2 cellular contexts compared by ENCODE assay signal in genomic region chr5:2553611-2554010, GRCh38.
TF ChIP-seq lines count a peak whose summit lies in the region.

No MANE protein-coding gene starts in this region.

TF ChIP-seq in HepG2, 621 proteins besides CTCF, POLR2A, EP300 and RAD21 (continued from another document):
- TF ChIP-seq ZNF335 (CRISPR knock-in tag; IDR thresholded peaks at IDR 0.05): no peak
- no peak for TF ChIP-seq ZNF510 (CRISPR knock-in tag; IDR thresholded peaks at IDR 0.05; ENCODE audit: low read depth)
- no peak for TF ChIP-seq TRIM22 (IDR thresholded peaks at IDR 0.05)
- TF ChIP-seq XRCC5 (optimal IDR thresholded peaks at IDR 0.05; ENCODE audit: low read length): no peak
- no peak for TF ChIP-seq ZNF576 (CRISPR knock-in tag; IDR thresholded peaks at IDR 0.05)
- no peak for TF ChIP-seq HNRNPK (IDR thresholded peaks at IDR 0.05; ENCODE audit: low read depth, low read length, poor library complexity, severe bottlenecking)

TF ChIP-seq in K562, 482 proteins besides CTCF, POLR2A, EP300 and RAD21 (continued from another document):
- TF ChIP-seq CBX1 (IDR thresholded peaks at IDR 0.05; ENCODE audit: low read depth) (0 out of 2 replicates have a peak, but pooled peaks have one; percentile 53), EHMT2 (IDR thresholded peaks at IDR 0.05) (peak; percentile 30; the same call in 1 of the 2 replicates), ZNF707 (CRISPR knock-in tag; conservative IDR thresholded peaks at IDR 0.05) (no peak), CBX3 (IDR thresholded peaks at IDR 0.05; ENCODE audit: borderline replicate concordance in 1 of 2, low read length in 2 of 2) (peak in 1 of 2 experiments; percentile 78; a peak in 2 of 3 replicates), TRIM28 (IDR thresholded peaks at IDR 0.05) (peak; percentile 90), CBX5 (IDR thresholded peaks at IDR 0.05; ENCODE audit: borderline replicate concordance, low read depth) (peak; percentile 87), CSDE1 (IDR thresholded peaks at IDR 0.05) (no peak), TRIM24 (IDR thresholded peaks at IDR 0.05) (0 out of 4 replicates have a peak, but pooled peaks of 1 of the 2 experiments have one; percentile 35), BDP1 (IDR thresholded peaks at IDR 0.05; ENCODE audit: insufficient read depth, insufficient read length) (no peak), ZEB2 (IDR thresholded peaks at IDR 0.05) (0 out of 2 replicates have a peak, but pooled peaks have one; percentile 16), ZNF280A (IDR thresholded peaks at IDR 0.05; ENCODE audit: low read depth, partially characterized antibody) (peak; percentile 45)
TF ChIP-seq in K562: peak in this region for 8.
